10 cellular contexts compared by ENCODE assay signal in genomic region chr11:14288189-14288935, GRCh38.
DNase-seq lines count a peak whose midpoint lies in the region; ATAC-seq and TF ChIP-seq lines count a peak whose summit lies in the region.
"Had no signal": no experiment of that assay in that cellular context is flagged by ENCODE, and none has a peak within 500 bp of the region (broad histone marks: within the 10 kb centered on the region; RNA-seq: fewer than 3 reads in every experiment).

No MANE protein-coding gene starts in this region.

- no peak overlapping the region for H3K27ac ChIP-seq in BLaER1
- H3K27ac ChIP-seq in RWPE1: no peak overlapping the region

- H3K9me3 Mint-ChIP-seq in HFFc6 (no peaks in the 10 kb centered on the region), endothelial cell (ENCODE audit: unreplicated experiment) (no peaks in the 10 kb centered on the region)

- POLR2A ChIA-PET in RWPE1 (lab: Yijun Ruan, JAX; ENCODE audit: low non-redundant PET): no interaction called here

- H3K4me1 ChIP-seq in BLaER1: peaks cover 20% of the 10 kb centered on the region
- H3K4me1 ChIP-seq in mucosa of descending colon (ENCODE audit: low read depth): no peaks in the 10 kb centered on the region

- 0 out of 2 replicates have a peak overlapping the region, but pooled peaks have one; percentile 1 for H3K4me2 ChIP-seq in BLaER1

- DNase-seq in HFFc6 (peak; percentile 82), T47D (ENCODE audit: low read depth in 1 of 2, low spot score in 1 of 2) (peak; percentile 13 to 61), mucosa of descending colon (no peak), endothelial cell (ENCODE audit: low spot score) (no peak), RWPE1 (ENCODE audit: low spot score) (no peak), NCI-H748 (lab: John Stamatoyannopoulos, UW; ENCODE audit: unreplicated experiment) (no peak)
- DNase-seq: activated CD4-positive, CD25-positive, alpha-beta regulatory T cell treated with anti-CD3 and anti-CD28 coated beads, Interleukin-2, amount 50 U/mL, for 72 hours; NCI-H82 had no signal

- H3K27ac Mint-ChIP-seq in HFFc6 (peak overlapping the region; percentile 94), endothelial cell (ENCODE audit: unreplicated experiment) (no peak overlapping the region)

- no peaks in the 10 kb centered on the region for H3K27me3 ChIP-seq in BLaER1

- H3K4me1 Mint-ChIP-seq in HFFc6 (ENCODE audit: low read depth) (peaks cover 29% of the 10 kb centered on the region), endothelial cell (ENCODE audit: unreplicated experiment) (peaks cover 8% of the 10 kb centered on the region)

- in situ Hi-C loops in T47D (cut with HindIII; ENCODE audit: low pct_unique_long_range_greater_than_20kb, low sequenced_read_pairs): no loop called here

- H3K9ac ChIP-seq in BLaER1: no peak overlapping the region

- CTCF ChIA-PET in RWPE1 (lab: Yijun Ruan, JAX): interaction anchor here (0.6 kb wide), 2 partner anchors 30 to 189 kb away, joined by 3 to 7 read pairs; no protein-coding TSS in a partner anchor

- no peaks in the 10 kb centered on the region for H3K9me3 ChIP-seq in BLaER1
- H3K9me3 ChIP-seq in mucosa of descending colon: no peaks in the 10 kb centered on the region

- H3K27me3 Mint-ChIP-seq in HFFc6 (ENCODE audit: insufficient read depth): no peaks in the 10 kb centered on the region; the same call in 1 of the 2 replicates
- H3K27me3 Mint-ChIP-seq in endothelial cell (ENCODE audit: unreplicated experiment): no peaks in the 10 kb centered on the region

- no peak overlapping the region for H3K4me3 ChIP-seq in BLaER1
- H3K4me3 ChIP-seq in mucosa of descending colon: no peak overlapping the region

- intact Hi-C loops in mucosa of descending colon (cut with DNase I, micrococcal nuclease): no loop called here

- peak overlapping the region; percentile 79 for H3K4me3 Mint-ChIP-seq in HFFc6
- H3K4me3 Mint-ChIP-seq in endothelial cell (ENCODE audit: unreplicated experiment): no peak overlapping the region

- no peaks in the 10 kb centered on the region for H4K20me1 ChIP-seq in BLaER1

- TF ChIP-seq CTCF in HFFc6 (IDR thresholded peaks at IDR 0.05): no peak
- no peak for TF ChIP-seq CTCF in mucosa of descending colon (IDR thresholded peaks at IDR 0.05)
- no peak for TF ChIP-seq CTCF in endothelial cell (IDR thresholded peaks at IDR 0.05; ENCODE audit: unreplicated experiment)
- no peak for TF ChIP-seq CTCF in RWPE1 (conservative IDR thresholded peaks at IDR 0.05; ENCODE audit: low read depth)

- H3K36me3 ChIP-seq in BLaER1 (peaks cover 14% of the 10 kb centered on the region), mucosa of descending colon (ENCODE audit: low read depth) (no peaks in the 10 kb centered on the region)

- peak; percentile 42 for ATAC-seq in mucosa of descending colon
- no peak for ATAC-seq in HG03565 (IDR thresholded peaks at IDR 0.05; ENCODE audit: unreplicated experiment)

- H3K36me3 Mint-ChIP-seq in HFFc6 (ENCODE audit: low read depth): peaks cover 56% of the 10 kb centered on the region
- no peaks in the 10 kb centered on the region for H3K36me3 Mint-ChIP-seq in endothelial cell (ENCODE audit: low read depth, unreplicated experiment)

Comparison
In these comparisons a context has a peak if more than half of its experiments do, and no peak if none do; other contexts are left out.
1. DNase-seq: peak in HFFc6 (single experiment) and T47D (2 of 2); none in mucosa of descending colon (0 of 3), endothelial cell (single experiment), RWPE1 (single experiment) and NCI-H748 (single experiment).